25 cellular contexts compared by ENCODE assay signal in the genomic region with DNA sequence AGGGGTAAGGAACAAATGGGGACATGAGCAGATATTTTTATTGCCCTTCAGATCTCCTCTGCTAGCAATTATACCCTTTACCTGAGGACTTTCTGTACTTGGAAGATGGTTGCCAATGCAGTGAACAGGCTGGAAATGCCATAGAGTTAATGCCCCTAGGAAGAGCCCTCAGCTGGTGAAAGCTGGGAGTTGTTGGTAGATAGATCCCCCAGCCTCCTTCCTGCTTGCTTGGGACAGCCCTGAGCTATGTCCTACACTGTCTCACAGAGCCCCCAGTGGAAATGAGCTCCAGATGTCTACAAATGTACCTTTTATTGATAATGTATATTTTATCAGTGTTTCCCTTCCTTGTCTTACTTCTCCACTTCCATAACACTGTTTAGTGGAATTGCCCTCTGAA.
"Had no signal": no experiment of that assay in that cellular context is flagged by ENCODE, and none has a peak within 500 bp of the region (broad histone marks: within the 10 kb centered on the region; RNA-seq: fewer than 3 reads in every experiment).

No MANE protein-coding gene starts in this region.

- H3K4me2 ChIP-seq: KMS-11, PC-9 had no signal

- H3K4me1 Mint-ChIP-seq: activated CD4-positive, alpha-beta memory T cell treated with anti-CD3 and anti-CD28 coated beads, Interleukin-2, amount 10 ng/mL, durations not matched to agents 7 days and 5 days; activated CD4-positive, alpha-beta T cell treated with anti-CD3 and anti-CD28 coated beads for 36 hours; activated T-helper 17 cell treated with anti-CD3 and anti-CD28 coated beads, Interleukin-2, amount 50 U/mL, for 72 hours; brain had no signal

- ATAC-seq: activated CD4-positive, alpha-beta T cell treated with anti-CD3 and anti-CD28 coated beads for 36 hours; activated T-helper 17 cell treated with anti-CD3 and anti-CD28 coated beads, Interleukin-2, amount 50 U/mL, for 72 hours had no signal

- H2AFZ ChIP-seq: PC-9 had no signal

- H3K9me3 Mint-ChIP-seq: activated CD4-positive, alpha-beta memory T cell treated with anti-CD3 and anti-CD28 coated beads, Interleukin-2, amount 10 ng/mL, durations not matched to agents 7 days and 5 days; activated naive CD4-positive, alpha-beta T cell treated with anti-CD3 and anti-CD28 coated beads for 36 hours; activated T-helper 17 cell treated with anti-CD3 and anti-CD28 coated beads, Interleukin-2, amount 50 U/mL, for 72 hours; brain had no signal

- H3K27me3 Mint-ChIP-seq: activated CD4-positive, alpha-beta memory T cell treated with anti-CD3 and anti-CD28 coated beads, Interleukin-2, amount 10 ng/mL, durations not matched to agents 7 days and 5 days; activated T-helper 17 cell treated with anti-CD3 and anti-CD28 coated beads, Interleukin-2, amount 50 U/mL, for 72 hours had no signal

- H3K27ac ChIP-seq: cardiac muscle cell, KMS-11, PC-9, VCaP had no signal

- H3K36me3 Mint-ChIP-seq: activated naive CD8-positive, alpha-beta T cell; brain had no signal

- FAIRE-seq: astrocyte had no signal

- H3K36me3 ChIP-seq: cardiac muscle cell had no signal

- H3K9ac ChIP-seq: KMS-11 had no signal

- DNase-seq: activated CD4-positive, alpha-beta memory T cell treated with anti-CD3 and anti-CD28 coated beads, Interleukin-2, amount 10 ng/mL, durations not matched to agents 7 days and 5 days; activated CD4-positive, alpha-beta T cell treated with anti-CD3 and anti-CD28 coated beads for 36 hours; activated CD4-positive, alpha-beta T cell treated with anti-CD3 and anti-CD28 coated beads, Interleukin-2, amount 50 U/mL, for 1 hour; activated gamma-delta T cell; activated naive CD4-positive, alpha-beta T cell treated with anti-CD3 and anti-CD28 coated beads for 36 hours; activated T-cell treated with anti-CD3 and anti-CD28 coated beads for 4 hours; activated T-cell treated with anti-CD3 and anti-CD28 coated beads, Interleukin-2, amount 50 U/mL, for 48 hours; amygdala; NCI-H1092; NCI-H1417; NCI-H1694; NCI-H2029; NCI-H2107; NCI-H446; NCI-H524; PC-9; SHP77 treated with DMSO at 0.1 percent for 48 hours; T-helper 1 cell had no signal

- H3K4me3 ChIP-seq: cardiac muscle cell, PC-9 had no signal

- H3K4me3 Mint-ChIP-seq: activated CD4-positive, alpha-beta memory T cell treated with anti-CD3 and anti-CD28 coated beads, Interleukin-2, amount 10 ng/mL, durations not matched to agents 7 days and 5 days; activated CD4-positive, alpha-beta T cell treated with anti-CD3 and anti-CD28 coated beads for 36 hours; activated naive CD4-positive, alpha-beta T cell treated with anti-CD3 and anti-CD28 coated beads for 36 hours; activated naive CD8-positive, alpha-beta T cell; activated T-helper 17 cell treated with anti-CD3 and anti-CD28 coated beads, Interleukin-2, amount 50 U/mL, for 72 hours; brain had no signal

- H3K27ac Mint-ChIP-seq: activated CD4-positive, alpha-beta memory T cell treated with anti-CD3 and anti-CD28 coated beads, Interleukin-2, amount 10 ng/mL, durations not matched to agents 7 days and 5 days; activated CD4-positive, alpha-beta T cell treated with anti-CD3 and anti-CD28 coated beads for 36 hours; activated naive CD4-positive, alpha-beta T cell treated with anti-CD3 and anti-CD28 coated beads for 36 hours; activated naive CD8-positive, alpha-beta T cell; activated T-helper 17 cell treated with anti-CD3 and anti-CD28 coated beads, Interleukin-2, amount 50 U/mL, for 72 hours; brain had no signal

- H3K27me3 ChIP-seq: cardiac muscle cell had no signal
